In the genomic region with DNA sequence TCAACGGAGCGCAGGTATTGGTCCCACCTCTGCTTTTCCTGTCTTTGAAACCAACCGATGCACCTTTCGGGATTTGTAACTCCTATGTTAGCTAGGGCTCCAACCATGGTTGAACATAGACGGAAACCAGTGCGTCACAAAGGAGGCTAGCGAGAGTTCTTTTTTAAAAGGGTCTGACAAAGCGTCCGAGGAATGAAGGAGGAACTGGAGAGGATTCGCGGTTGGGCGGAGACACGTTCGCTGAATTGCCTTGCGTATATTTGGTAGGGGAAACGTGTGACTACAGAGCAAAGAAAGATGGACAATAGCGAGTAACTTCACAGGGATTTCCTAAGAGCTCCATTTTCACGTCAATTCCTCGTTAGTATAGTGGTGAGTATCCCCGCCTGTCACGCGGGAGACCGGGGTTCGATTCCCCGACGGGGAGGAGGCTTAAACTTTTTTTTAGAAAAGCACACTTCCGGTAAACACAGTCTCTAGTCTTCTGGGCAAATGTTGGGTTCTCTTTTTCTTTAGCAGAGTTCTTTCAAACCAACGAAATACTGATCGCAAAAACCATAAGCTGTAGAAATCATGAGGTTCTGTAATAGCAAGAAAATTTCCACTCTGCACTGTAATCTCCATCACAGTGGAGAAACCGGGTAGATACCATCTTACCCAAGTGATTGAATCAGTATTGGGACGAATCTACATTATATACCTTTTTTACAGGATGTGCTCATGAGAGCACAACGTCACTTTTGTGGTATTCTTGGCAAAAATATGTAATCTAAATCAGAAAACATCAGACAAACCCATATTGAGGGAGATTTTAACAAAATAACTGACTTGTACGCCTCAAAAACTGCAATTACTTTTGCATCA, we compare ENCODE assay signal across 8 cellular contexts. TPM values are rescaled to one million over a fixed set of nuclear protein-coding genes. Genes with fewer than 3 reads are reported as not detected.
DNase-seq lines count a peak whose midpoint lies in the region; ATAC-seq and TF ChIP-seq lines count a peak whose summit lies in the region.

No MANE protein-coding gene starts in this region.

- ATAC-seq in HG03439 (IDR thresholded peaks at IDR 0.05; ENCODE audit: unreplicated experiment) (peak; percentile 48), right lobe of liver (peak; percentile 82 to 85 (median 83))

- peaks cover 0 to 12% (median 3%) of the 10 kb centered on the region in 4 donors for H3K4me1 ChIP-seq in right lobe of liver

- POLR2A ChIA-PET in activated CD4-positive, alpha-beta T cell treated with anti-CD3 and anti-CD28 coated beads, Interleukin-2, amount 10 ng/mL, durations not matched to agents 7 days and 5 days (lab: Charles Lee): interaction anchor here (0.9 kb wide), 1 partner anchor 20 kb away, joined by 4 read pairs; no protein-coding TSS in a partner anchor

- H3K9me3 ChIP-seq in right lobe of liver: no peaks in the 10 kb centered on the region

- peak; percentile 14 to 83 (median 75) for DNase-seq in C1 segment of cervical spinal cord (lab: John Stamatoyannopoulos, UW)
- DNase-seq in GM19240 (ENCODE audit: insufficient read length, low spot score): peak; percentile 33
- peak; percentile 72 for DNase-seq in NCI-H526 treated with DMSO at 0.1 percent for 48 hours (lab: John Stamatoyannopoulos, UW)
- DNase-seq in activated CD4-positive, alpha-beta T cell treated with anti-CD3 and anti-CD28 coated beads, Interleukin-2, amount 10 ng/mL, durations not matched to agents 7 days and 5 days: peak; percentile 84
- DNase-seq in dermis microvascular lymphatic vessel endothelial cell (ENCODE audit: low read depth in 2 of 2): peak; percentile 82 to 90
- peak; percentile 63 to 73 (median 63) for DNase-seq in right lobe of liver
- DNase-seq in stimulated activated CD4-positive, alpha-beta T cell treated with anti-CD3 and anti-CD28 coated beads, Interleukin-4, amount 100 ng/mL, for 4 hours: peak; percentile 82 to 85

- WGBS in right lobe of liver (ENCODE audit: insufficient coverage, low coverage, low lambda C conversion rate, missing lambda C conversion rate): 3% methylated on average over 33 of the region's 33 CpGs

- peak overlapping the region; percentile 56 to 64 (median 60) for H3K4me3 ChIP-seq in right lobe of liver

- H3K36me3 Mint-ChIP-seq in activated CD4-positive, alpha-beta T cell treated with anti-CD3 and anti-CD28 coated beads, Interleukin-2, amount 10 ng/mL, durations not matched to agents 7 days and 5 days (ENCODE audit: low read depth): no peaks in the 10 kb centered on the region

- CTCF ChIA-PET in activated CD4-positive, alpha-beta T cell treated with anti-CD3 and anti-CD28 coated beads, Interleukin-2, amount 10 ng/mL, durations not matched to agents 7 days and 5 days (lab: Charles Lee): interaction anchor here (0.5 to 1.9 kb wide), 5 partner anchors 24 to 904 kb away, joined by 3 to 4 read pairs (median 3); no protein-coding TSS in a partner anchor

- TF ChIP-seq CTCF in right lobe of liver (IDR thresholded peaks at IDR 0.05): no peak

- no peaks in the 10 kb centered on the region for H3K27me3 ChIP-seq in right lobe of liver

- no peaks in the 10 kb centered on the region for H3K4me1 Mint-ChIP-seq in activated CD4-positive, alpha-beta T cell treated with anti-CD3 and anti-CD28 coated beads, Interleukin-2, amount 10 ng/mL, durations not matched to agents 7 days and 5 days

- TF ChIP-seq POLR2A in right lobe of liver (IDR thresholded peaks at IDR 0.05): peak; percentile 46

- H3K36me3 ChIP-seq in right lobe of liver: no peaks in the 10 kb centered on the region

- H3K4me3 Mint-ChIP-seq in activated CD4-positive, alpha-beta T cell treated with anti-CD3 and anti-CD28 coated beads, Interleukin-2, amount 10 ng/mL, durations not matched to agents 7 days and 5 days: no peak overlapping the region

- no peaks in the 10 kb centered on the region for H3K9me3 Mint-ChIP-seq in activated CD4-positive, alpha-beta T cell treated with anti-CD3 and anti-CD28 coated beads, Interleukin-2, amount 10 ng/mL, durations not matched to agents 7 days and 5 days

- H3K27ac Mint-ChIP-seq in activated CD4-positive, alpha-beta T cell treated with anti-CD3 and anti-CD28 coated beads, Interleukin-2, amount 10 ng/mL, durations not matched to agents 7 days and 5 days: no peak overlapping the region

- H3K27ac ChIP-seq in right lobe of liver: peak overlapping the region; percentile 92 to 98 (median 97)

- H3K27me3 Mint-ChIP-seq in activated CD4-positive, alpha-beta T cell treated with anti-CD3 and anti-CD28 coated beads, Interleukin-2, amount 10 ng/mL, durations not matched to agents 7 days and 5 days: peaks cover 12% of the 10 kb centered on the region

- intact Hi-C loops in right lobe of liver (cut with DNase I): no loop called here

RNA-seq across cellular contexts. Expression of a gene that starts 6.6 kb away (rescaled TPM):
- 10 to 100 TPM; 14.4 to 16.8 TPM for total RNA-seq in activated CD4-positive, alpha-beta T cell treated with anti-CD3 and anti-CD28 coated beads, Interleukin-2, amount 10 ng/mL, durations not matched to agents 7 days and 5 days
- 4.4 and 4.7 TPM in 2 replicates for total RNA-seq in dermis microvascular lymphatic vessel endothelial cell
- total RNA-seq in right lobe of liver: 1 to 10 TPM; 1.1 to 1.8 (median 1.7) TPM

Comparison
In these comparisons a context has a peak if more than half of its experiments do, and no peak if none do; other contexts are left out.
1. Peak in every context shown above with its lines: DNase-seq, ATAC-seq, H3K4me3 ChIP-seq and H3K27ac ChIP-seq.
2. DNase-seq: peak in every context shown above with its lines; median percentile 86 in dermis microvascular lymphatic vessel endothelial cell; 84 in activated CD4-positive, alpha-beta T cell treated with anti-CD3 and anti-CD28 coated beads, Interleukin-2, amount 10 ng/mL, durations not matched to agents 7 days and 5 days; 84 in stimulated activated CD4-positive, alpha-beta T cell treated with anti-CD3 and anti-CD28 coated beads, Interleukin-4, amount 100 ng/mL, for 4 hours; 75 in C1 segment of cervical spinal cord; 72 in NCI-H526 treated with DMSO at 0.1 percent for 48 hours; 63 in right lobe of liver; 33 in GM19240.